ENCODE assay signal across 15 cellular contexts in the genomic region with DNA sequence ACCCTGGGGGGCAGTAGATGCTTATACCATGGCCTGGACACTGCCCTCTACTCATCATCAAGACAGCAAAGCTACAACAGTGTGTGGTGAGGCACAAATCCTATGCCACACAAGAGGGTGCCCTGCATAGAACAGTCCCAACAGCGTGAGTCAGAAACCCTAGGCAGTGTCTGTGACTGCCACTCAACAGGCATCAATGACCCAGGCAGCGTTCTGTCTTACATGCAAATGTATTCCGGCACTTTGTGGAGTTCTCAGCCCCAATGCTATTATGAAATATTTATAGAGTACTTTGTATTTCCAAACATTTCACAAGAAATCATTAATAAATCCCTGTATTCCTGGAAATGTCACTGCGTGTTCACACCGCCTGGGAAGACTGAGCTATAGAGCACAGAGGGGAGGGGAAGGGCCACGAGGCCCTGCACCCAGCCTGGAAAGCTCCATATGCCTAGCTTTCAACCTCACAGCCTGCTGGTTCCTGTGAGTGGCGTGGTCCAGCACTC.
"Had no signal": no experiment of that assay in that cellular context is flagged by ENCODE, and none has a peak within 500 bp of the region (broad histone marks: within the 10 kb centered on the region; RNA-seq: fewer than 3 reads in every experiment).

No MANE protein-coding gene starts in this region.

- H3K4me3 ChIP-seq: coronary artery, heart right ventricle, SJCRH30, transverse colon had no signal

- H3K4me1 Mint-ChIP-seq: activated B cell treated with CpG ODN at 0.5 μM for 24 hours; activated CD4-positive, alpha-beta T cell treated with anti-CD3 and anti-CD28 coated beads, Interleukin-2, amount 10 ng/mL, durations not matched to agents 24 days and 14 days; stimulated activated memory B cell treated with anti-CD40 and anti-IgM and Interleukin-4, amounts not matched to agents 10 μg/mL and 1 μg/mL and 100 μg/mL, for 72 hours had no signal

- H3K9me3 ChIP-seq: heart right ventricle, SJCRH30, transverse colon had no signal

- H3K4me1 ChIP-seq: SJCRH30 had no signal

- H3K36me3 ChIP-seq: SJCRH30 had no signal

- H3K27ac Mint-ChIP-seq: activated B cell treated with CpG ODN at 0.5 μM for 24 hours; activated CD4-positive, alpha-beta T cell treated with anti-CD3 and anti-CD28 coated beads, Interleukin-2, amount 10 ng/mL, durations not matched to agents 24 days and 14 days; activated naive CD8-positive, alpha-beta T cell; stimulated activated memory B cell treated with anti-CD40 and anti-IgM and Interleukin-4, amounts not matched to agents 10 μg/mL and 1 μg/mL and 100 μg/mL, for 72 hours had no signal

- ATAC-seq: heart right ventricle; stimulated activated memory B cell treated with anti-CD40 and anti-IgM and Interleukin-4, amounts not matched to agents 10 μg/mL and 1 μg/mL and 100 μg/mL, for 72 hours had no signal

- H3K9me3 Mint-ChIP-seq: activated B cell treated with CpG ODN at 0.5 μM for 24 hours; activated CD4-positive, alpha-beta T cell treated with anti-CD3 and anti-CD28 coated beads, Interleukin-2, amount 10 ng/mL, durations not matched to agents 24 days and 14 days; brain; stimulated activated memory B cell treated with anti-CD40 and anti-IgM and Interleukin-4, amounts not matched to agents 10 μg/mL and 1 μg/mL and 100 μg/mL, for 72 hours had no signal

- H3K27me3 Mint-ChIP-seq: activated B cell treated with CpG ODN at 0.5 μM for 24 hours; activated CD4-positive, alpha-beta T cell treated with anti-CD3 and anti-CD28 coated beads, Interleukin-2, amount 10 ng/mL, durations not matched to agents 24 days and 14 days; activated naive CD8-positive, alpha-beta T cell; brain; stimulated activated memory B cell treated with anti-CD40 and anti-IgM and Interleukin-4, amounts not matched to agents 10 μg/mL and 1 μg/mL and 100 μg/mL, for 72 hours had no signal

- H3K27me3 ChIP-seq: heart right ventricle, transverse colon had no signal

- H3K4me3 Mint-ChIP-seq: activated B cell treated with CpG ODN at 0.5 μM for 24 hours; activated CD4-positive, alpha-beta T cell treated with anti-CD3 and anti-CD28 coated beads, Interleukin-2, amount 10 ng/mL, durations not matched to agents 24 days and 14 days; activated naive CD8-positive, alpha-beta T cell; brain; stimulated activated memory B cell treated with anti-CD40 and anti-IgM and Interleukin-4, amounts not matched to agents 10 μg/mL and 1 μg/mL and 100 μg/mL, for 72 hours had no signal

- DNase-seq: activated B cell treated with CpG ODN at 0.5 μM for 24 hours; activated CD4-positive, alpha-beta T cell treated with anti-CD3 and anti-CD28 coated beads, Interleukin-2, amount 10 ng/mL, durations not matched to agents 24 days and 14 days; activated gamma-delta T cell treated with Interleukin-2 at 50 U/mL for 16 hours; amniotic stem cell; central memory CD4-positive, alpha-beta T cell; effector CD4-positive, alpha-beta T cell; foreskin melanocyte; heart right ventricle; SJCRH30; T-helper 2 cell; transverse colon had no signal

- H3K27ac ChIP-seq: coronary artery, heart right ventricle, SJCRH30, transverse colon had no signal
